In genomic region chr9:92253656-92254055, GRCh38 we compare ENCODE assay signal across 25 cellular contexts.
"Had no signal": no experiment of that assay in that cellular context is flagged by ENCODE, and none has a peak within 500 bp of the region (broad histone marks: within the 10 kb centered on the region; RNA-seq: fewer than 3 reads in every experiment).

No MANE protein-coding gene starts in this region.

- H3K27ac Mint-ChIP-seq: activated CD4-positive, alpha-beta memory T cell treated with anti-CD3 and anti-CD28 coated beads for 36 hours; activated CD4-positive, alpha-beta T cell treated with anti-CD3 and anti-CD28 coated beads for 36 hours; mesothelial cell of epicardium; progenitor cell of endocrine pancreas; T-helper 1 cell treated with Interleukin-12 subunit alpha and Interleukin-12 subunit beta and Interleukin-4 antibody, amounts not matched to agents 30 μg/mL and 1 μg/mL, for 36 hours; WTC11 had no signal

- H3K4me3 ChIP-seq: hepatocyte, left lung, spleen, stomach, thoracic aorta, upper lobe of right lung had no signal

- H3K27me3 Mint-ChIP-seq: activated CD4-positive, alpha-beta memory T cell treated with anti-CD3 and anti-CD28 coated beads for 36 hours; activated CD4-positive, alpha-beta T cell treated with anti-CD3 and anti-CD28 coated beads for 36 hours; brain; naive thymus-derived CD8-positive, alpha-beta T cell; progenitor cell of endocrine pancreas had no signal

- H3K4me3 Mint-ChIP-seq: activated CD4-positive, alpha-beta memory T cell treated with anti-CD3 and anti-CD28 coated beads for 36 hours; activated CD4-positive, alpha-beta T cell treated with anti-CD3 and anti-CD28 coated beads for 36 hours; brain; immature natural killer cell; mesothelial cell of epicardium; naive thymus-derived CD8-positive, alpha-beta T cell; T-helper 1 cell treated with Interleukin-12 subunit alpha and Interleukin-12 subunit beta and Interleukin-4 antibody, amounts not matched to agents 30 μg/mL and 1 μg/mL, for 36 hours; WTC11 had no signal

- H3K4me1 Mint-ChIP-seq: activated CD4-positive, alpha-beta T cell treated with anti-CD3 and anti-CD28 coated beads for 36 hours; brain; immature natural killer cell; mesothelial cell of epicardium; naive thymus-derived CD8-positive, alpha-beta T cell; WTC11 had no signal

- H3K27me3 ChIP-seq: hepatocyte, left lung, spleen, stomach, upper lobe of right lung had no signal

- H3K9me3 ChIP-seq: left lung, spleen, stomach, thoracic aorta, upper lobe of right lung had no signal

- ATAC-seq: activated CD4-positive, alpha-beta T cell treated with anti-CD3 and anti-CD28 coated beads for 36 hours; esophagus mucosa; left lung; naive thymus-derived CD8-positive, alpha-beta T cell; upper lobe of right lung; WTC11 had no signal

- H3K27ac ChIP-seq: hepatocyte, left lung, spleen, stomach, thoracic aorta, upper lobe of right lung had no signal

- H3K9me3 Mint-ChIP-seq: activated CD4-positive, alpha-beta memory T cell treated with anti-CD3 and anti-CD28 coated beads for 36 hours; brain; immature natural killer cell; mesothelial cell of epicardium; naive thymus-derived CD8-positive, alpha-beta T cell; T-helper 1 cell treated with Interleukin-12 subunit alpha and Interleukin-12 subunit beta and Interleukin-4 antibody, amounts not matched to agents 30 μg/mL and 1 μg/mL, for 36 hours; WTC11 had no signal

- H3K4me1 ChIP-seq: left lung, spleen, stomach, upper lobe of right lung had no signal

- DNase-seq: activated CD4-positive, alpha-beta memory T cell treated with anti-CD3 and anti-CD28 coated beads for 36 hours; activated CD4-positive, alpha-beta T cell treated with anti-CD3 and anti-CD28 coated beads for 36 hours; activated gamma-delta T cell; activated naive CD4-positive, alpha-beta T cell treated with anti-CD3 and anti-CD28 coated beads, Interleukin-2, amount 50 U/mL, for 16 hours; dermis blood vessel endothelial cell; effector memory CD4-positive, alpha-beta T cell; foreskin melanocyte; glutamatergic neuron; immature natural killer cell; kidney glomerular epithelial cell; left lung; naive thymus-derived CD8-positive, alpha-beta T cell; spleen; stimulated activated CD4-positive, alpha-beta T cell treated with anti-CD3 and anti-CD28 coated beads, Interleukin-4, amount 100 ng/mL, for 1 hour; stomach; T1000; upper lobe of right lung had no signal
